9 cellular contexts compared by ENCODE assay signal in the genomic region with DNA sequence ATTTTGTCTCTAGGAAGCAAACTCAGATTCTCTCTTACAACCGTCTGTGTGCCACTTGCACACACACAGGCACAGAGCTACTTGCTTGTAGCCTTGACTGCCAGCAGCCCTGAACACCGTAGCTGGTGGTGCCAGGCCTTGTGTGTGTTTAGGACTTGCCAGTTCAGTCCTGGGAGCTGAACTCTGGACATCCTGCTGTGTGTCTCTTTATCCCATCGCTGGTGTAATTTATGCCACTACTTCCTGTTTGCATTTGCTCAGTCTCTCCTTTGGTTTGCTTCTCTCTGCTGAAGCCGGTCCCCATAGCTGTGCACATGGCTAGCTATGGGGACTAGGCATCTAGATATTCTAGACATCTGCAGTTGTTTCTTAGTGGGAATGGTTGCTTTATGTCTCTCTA. TPM values are rescaled to one million over a fixed set of nuclear protein-coding genes. Genes with fewer than 3 reads are reported as not detected.
DNase-seq lines count a peak whose midpoint lies in the region; ATAC-seq, FAIRE-seq and TF ChIP-seq lines count a peak whose summit lies in the region.
"Had no signal": no experiment of that assay in that cellular context is flagged by ENCODE, and none has a peak within 500 bp of the region (broad histone marks: within the 10 kb centered on the region; RNA-seq: fewer than 3 reads in every experiment).

No MANE protein-coding gene starts in this region.

- H3K36me3 Mint-ChIP-seq in natural killer cell treated with Interleukin-12 subunit alpha and Interleukin-12 subunit beta and Interleukin-15 and Interleukin-18, amount 100 ng/mL, for 72 hours, result peaks cover 5% of the 10 kb centered on the region

- ATAC-seq in natural killer cell treated with Interleukin-12 subunit alpha and Interleukin-12 subunit beta and Interleukin-15 and Interleukin-18, amount 100 ng/mL, for 72 hours, result no peak
- no peak for ATAC-seq in HG02571 (IDR thresholded peaks at IDR 0.05; ENCODE audit: unreplicated experiment)

- H3K4me1 Mint-ChIP-seq in natural killer cell treated with Interleukin-12 subunit alpha and Interleukin-12 subunit beta and Interleukin-15 and Interleukin-18, amount 100 ng/mL, for 72 hours (ENCODE audit: low read depth in 2 of 2), result peaks cover 43 to 56% of the 10 kb centered on the region in 2 donors

- TF ChIP-seq CTCF in astrocyte of the spinal cord (IDR thresholded peaks at IDR 0.05; ENCODE audit: low read depth, low read length), result no peak

- FAIRE-seq in urothelium cell line (lab: Jason Lieb, UNC), result no peak

- no peaks in the 10 kb centered on the region for H3K27me3 Mint-ChIP-seq in natural killer cell treated with Interleukin-12 subunit alpha and Interleukin-12 subunit beta and Interleukin-15 and Interleukin-18, amount 100 ng/mL, for 72 hours

- no peak overlapping the region for H3K4me3 ChIP-seq in astrocyte of the spinal cord (ENCODE audit: low read depth, low read length)
- H3K4me3 ChIP-seq: lung had no signal

- peak; percentile 87 for DNase-seq in DMS153 (lab: John Stamatoyannopoulos, UW)
- peak; percentile 67 to 91 for DNase-seq in NCI-H2081 (lab: John Stamatoyannopoulos, UW)
- DNase-seq in astrocyte of the spinal cord (ENCODE audit: low read depth, low spot score), result peak; percentile 26
- no peak for DNase-seq in natural killer cell treated with Interleukin-12 subunit alpha and Interleukin-12 subunit beta and Interleukin-15 and Interleukin-18, amount 100 ng/mL, for 72 hours (ENCODE audit: low spot score)
- DNase-seq in urothelium cell line (ENCODE audit: low spot score), result no peak
- no peak for DNase-seq in HuH-7.5 (ENCODE audit: low spot score)
- no peak for DNase-seq in HCEC 1CT

- H3K27ac Mint-ChIP-seq in natural killer cell treated with Interleukin-12 subunit alpha and Interleukin-12 subunit beta and Interleukin-15 and Interleukin-18, amount 100 ng/mL, for 72 hours, result peak overlapping the region; percentile 72 to 82

- no peak overlapping the region for H3K4me3 Mint-ChIP-seq in natural killer cell treated with Interleukin-12 subunit alpha and Interleukin-12 subunit beta and Interleukin-15 and Interleukin-18, amount 100 ng/mL, for 72 hours

- no peaks in the 10 kb centered on the region for H3K9me3 Mint-ChIP-seq in natural killer cell treated with Interleukin-12 subunit alpha and Interleukin-12 subunit beta and Interleukin-15 and Interleukin-18, amount 100 ng/mL, for 72 hours

- in situ Hi-C loops in astrocyte of the spinal cord (cut with HindIII; ENCODE audit: low sequenced_read_pairs), result no loop called here

RNA-seq across cellular contexts. Expression of a gene that starts 24.0 kb away (rescaled TPM):
- total RNA-seq in natural killer cell treated with Interleukin-12 subunit alpha and Interleukin-12 subunit beta and Interleukin-15 and Interleukin-18, amount 100 ng/mL, for 72 hours, result 10 to 100 TPM; 54.9 to 68.5 TPM

RNA-seq across cellular contexts. Expression of a gene that starts 49.7 kb away (rescaled TPM):
- total RNA-seq in natural killer cell treated with Interleukin-12 subunit alpha and Interleukin-12 subunit beta and Interleukin-15 and Interleukin-18, amount 100 ng/mL, for 72 hours, result 10 to 100 TPM; 34.3 to 65.1 TPM

RNA-seq across cellular contexts. Expression of a gene that starts 54.0 kb away (rescaled TPM):
- total RNA-seq in natural killer cell treated with Interleukin-12 subunit alpha and Interleukin-12 subunit beta and Interleukin-15 and Interleukin-18, amount 100 ng/mL, for 72 hours, result not detected

Comparison
In these comparisons a context has a peak if more than half of its experiments do, and no peak if none do; other contexts are left out.
1. DNase-seq: peak in DMS153 (single experiment), NCI-H2081 (2 of 2) and astrocyte of the spinal cord (single experiment); none in natural killer cell treated with Interleukin-12 subunit alpha and Interleukin-12 subunit beta and Interleukin-15 and Interleukin-18, amount 100 ng/mL, for 72 hours (single experiment), urothelium cell line (single experiment), HuH-7.5 (single experiment) and HCEC 1CT (single experiment).